ENCODE assay signal across 1 cellular context in the genomic region with DNA sequence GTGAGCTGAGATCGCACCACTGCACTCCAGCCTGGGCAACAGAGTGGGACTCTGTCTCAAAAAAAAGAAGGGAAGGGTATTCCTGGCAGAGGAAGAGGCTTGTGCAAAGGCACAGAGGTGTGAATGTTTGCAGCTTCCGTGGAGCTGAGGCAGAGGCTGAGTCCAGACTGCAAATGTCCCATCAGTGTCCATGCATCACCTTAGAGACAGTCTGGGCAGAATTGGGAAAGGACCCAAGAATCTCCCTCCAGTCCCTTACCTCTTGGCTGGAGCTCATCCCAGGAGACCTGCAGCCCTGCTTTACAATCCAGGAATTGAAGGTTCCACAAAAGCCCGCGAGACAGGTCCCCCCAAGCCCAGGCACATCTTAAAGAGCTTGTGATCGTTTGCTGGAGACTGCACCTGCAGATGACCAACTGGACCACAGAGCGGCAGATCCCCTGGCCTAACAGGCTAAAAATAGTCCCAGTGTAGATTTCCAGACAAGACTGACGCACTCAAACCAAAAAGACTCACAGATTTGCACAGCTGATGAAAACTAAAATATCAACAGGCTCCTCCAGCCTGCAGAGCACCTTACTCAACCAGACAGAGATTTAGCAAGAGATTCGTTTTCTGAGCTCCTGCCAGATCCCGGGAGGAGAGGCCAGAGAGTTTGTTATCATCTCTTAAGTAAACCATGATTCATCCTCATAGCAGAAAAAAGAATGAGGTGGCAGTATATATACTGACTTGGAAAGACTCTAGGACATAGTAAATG.
TF ChIP-seq lines count a peak whose summit lies in the region.

No MANE protein-coding gene starts in this region.

TF ChIP-seq in SK-N-SH, 30 proteins besides CTCF, POLR2A, EP300 and RAD21 (continued from another document):
- TF ChIP-seq, protein P1, sequence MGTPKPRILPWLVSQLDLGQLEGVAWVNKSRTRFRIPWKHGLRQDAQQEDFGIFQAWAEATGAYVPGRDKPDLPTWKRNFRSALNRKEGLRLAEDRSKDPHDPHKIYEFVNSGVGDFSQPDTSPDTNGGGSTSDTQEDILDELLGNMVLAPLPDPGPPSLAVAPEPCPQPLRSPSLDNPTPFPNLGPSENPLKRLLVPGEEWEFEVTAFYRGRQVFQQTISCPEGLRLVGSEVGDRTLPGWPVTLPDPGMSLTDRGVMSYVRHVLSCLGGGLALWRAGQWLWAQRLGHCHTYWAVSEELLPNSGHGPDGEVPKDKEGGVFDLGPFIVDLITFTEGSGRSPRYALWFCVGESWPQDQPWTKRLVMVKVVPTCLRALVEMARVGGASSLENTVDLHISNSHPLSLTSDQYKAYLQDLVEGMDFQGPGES (IDR thresholded peaks at IDR 0.05; ENCODE audit: low read depth, low read length) = no peak
- peak; percentile 89 for TF ChIP-seq NFIC (IDR thresholded peaks at IDR 0.05; ENCODE audit: borderline replicate concordance)
- TF ChIP-seq, protein P2, sequence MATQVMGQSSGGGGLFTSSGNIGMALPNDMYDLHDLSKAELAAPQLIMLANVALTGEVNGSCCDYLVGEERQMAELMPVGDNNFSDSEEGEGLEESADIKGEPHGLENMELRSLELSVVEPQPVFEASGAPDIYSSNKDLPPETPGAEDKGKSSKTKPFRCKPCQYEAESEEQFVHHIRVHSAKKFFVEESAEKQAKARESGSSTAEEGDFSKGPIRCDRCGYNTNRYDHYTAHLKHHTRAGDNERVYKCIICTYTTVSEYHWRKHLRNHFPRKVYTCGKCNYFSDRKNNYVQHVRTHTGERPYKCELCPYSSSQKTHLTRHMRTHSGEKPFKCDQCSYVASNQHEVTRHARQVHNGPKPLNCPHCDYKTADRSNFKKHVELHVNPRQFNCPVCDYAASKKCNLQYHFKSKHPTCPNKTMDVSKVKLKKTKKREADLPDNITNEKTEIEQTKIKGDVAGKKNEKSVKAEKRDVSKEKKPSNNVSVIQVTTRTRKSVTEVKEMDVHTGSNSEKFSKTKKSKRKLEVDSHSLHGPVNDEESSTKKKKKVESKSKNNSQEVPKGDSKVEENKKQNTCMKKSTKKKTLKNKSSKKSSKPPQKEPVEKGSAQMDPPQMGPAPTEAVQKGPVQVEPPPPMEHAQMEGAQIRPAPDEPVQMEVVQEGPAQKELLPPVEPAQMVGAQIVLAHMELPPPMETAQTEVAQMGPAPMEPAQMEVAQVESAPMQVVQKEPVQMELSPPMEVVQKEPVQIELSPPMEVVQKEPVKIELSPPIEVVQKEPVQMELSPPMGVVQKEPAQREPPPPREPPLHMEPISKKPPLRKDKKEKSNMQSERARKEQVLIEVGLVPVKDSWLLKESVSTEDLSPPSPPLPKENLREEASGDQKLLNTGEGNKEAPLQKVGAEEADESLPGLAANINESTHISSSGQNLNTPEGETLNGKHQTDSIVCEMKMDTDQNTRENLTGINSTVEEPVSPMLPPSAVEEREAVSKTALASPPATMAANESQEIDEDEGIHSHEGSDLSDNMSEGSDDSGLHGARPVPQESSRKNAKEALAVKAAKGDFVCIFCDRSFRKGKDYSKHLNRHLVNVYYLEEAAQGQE (IDR thresholded peaks at IDR 0.05; ENCODE audit: low read depth, low read length) = no peak
- TF ChIP-seq, protein P3, sequence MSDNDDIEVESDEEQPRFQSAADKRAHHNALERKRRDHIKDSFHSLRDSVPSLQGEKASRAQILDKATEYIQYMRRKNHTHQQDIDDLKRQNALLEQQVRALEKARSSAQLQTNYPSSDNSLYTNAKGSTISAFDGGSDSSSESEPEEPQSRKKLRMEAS (IDR thresholded peaks at IDR 0.05; ENCODE audit: low read depth) = peak; percentile 54; the same call in 1 of the 2 replicates
- TF ChIP-seq JUND (IDR thresholded peaks at IDR 0.05) = peak; percentile 77
TF ChIP-seq in SK-N-SH: peak in this region for 13.
